1 cellular context compared by ENCODE assay signal in the genomic region with DNA sequence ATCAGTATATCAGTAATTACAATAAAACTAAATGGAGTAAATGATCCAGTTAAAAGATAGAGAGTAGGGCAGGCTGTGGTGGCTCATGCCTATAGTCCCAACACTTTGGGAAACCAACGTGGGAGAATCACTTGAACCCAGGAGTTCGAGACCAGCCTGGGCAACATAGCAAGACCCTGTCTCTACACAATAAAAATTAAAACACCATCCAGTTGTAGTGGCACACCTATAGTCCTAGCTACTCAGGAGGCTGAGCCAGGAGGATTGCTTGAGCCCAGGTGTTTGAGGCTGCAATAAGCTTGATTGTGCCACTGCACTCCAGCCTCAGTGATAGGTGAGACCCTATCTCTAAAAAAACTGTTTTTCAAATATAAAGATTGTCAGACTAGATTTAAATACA.
TF ChIP-seq lines count a peak whose summit lies in the region.

No MANE protein-coding gene starts in this region.

TF ChIP-seq in HepG2, 621 proteins besides CTCF, POLR2A, EP300 and RAD21 (continued from another document):
- TF ChIP-seq, protein P1, sequence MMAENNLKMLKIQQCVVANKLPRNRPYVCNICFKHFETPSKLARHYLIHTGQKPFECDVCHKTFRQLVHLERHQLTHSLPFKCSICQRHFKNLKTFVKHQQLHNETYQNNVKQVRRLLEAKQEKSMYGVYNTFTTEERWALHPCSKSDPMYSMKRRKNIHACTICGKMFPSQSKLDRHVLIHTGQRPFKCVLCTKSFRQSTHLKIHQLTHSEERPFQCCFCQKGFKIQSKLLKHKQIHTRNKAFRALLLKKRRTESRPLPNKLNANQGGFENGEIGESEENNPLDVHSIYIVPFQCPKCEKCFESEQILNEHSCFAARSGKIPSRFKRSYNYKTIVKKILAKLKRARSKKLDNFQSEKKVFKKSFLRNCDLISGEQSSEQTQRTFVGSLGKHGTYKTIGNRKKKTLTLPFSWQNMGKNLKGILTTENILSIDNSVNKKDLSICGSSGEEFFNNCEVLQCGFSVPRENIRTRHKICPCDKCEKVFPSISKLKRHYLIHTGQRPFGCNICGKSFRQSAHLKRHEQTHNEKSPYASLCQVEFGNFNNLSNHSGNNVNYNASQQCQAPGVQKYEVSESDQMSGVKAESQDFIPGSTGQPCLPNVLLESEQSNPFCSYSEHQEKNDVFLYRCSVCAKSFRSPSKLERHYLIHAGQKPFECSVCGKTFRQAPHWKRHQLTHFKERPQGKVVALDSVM (CRISPR knock-in tag; IDR thresholded peaks at IDR 0.05), result peak; percentile 82
- TF ChIP-seq ZNF121 (CRISPR knock-in tag; IDR thresholded peaks at IDR 0.05), result peak; percentile 83
- no peak for TF ChIP-seq ZNF768 (CRISPR knock-in tag; IDR thresholded peaks at IDR 0.05)
TF ChIP-seq in HepG2: peak in this region for 3.
